ENCODE assay signal across 1 cellular context in the genomic region with DNA sequence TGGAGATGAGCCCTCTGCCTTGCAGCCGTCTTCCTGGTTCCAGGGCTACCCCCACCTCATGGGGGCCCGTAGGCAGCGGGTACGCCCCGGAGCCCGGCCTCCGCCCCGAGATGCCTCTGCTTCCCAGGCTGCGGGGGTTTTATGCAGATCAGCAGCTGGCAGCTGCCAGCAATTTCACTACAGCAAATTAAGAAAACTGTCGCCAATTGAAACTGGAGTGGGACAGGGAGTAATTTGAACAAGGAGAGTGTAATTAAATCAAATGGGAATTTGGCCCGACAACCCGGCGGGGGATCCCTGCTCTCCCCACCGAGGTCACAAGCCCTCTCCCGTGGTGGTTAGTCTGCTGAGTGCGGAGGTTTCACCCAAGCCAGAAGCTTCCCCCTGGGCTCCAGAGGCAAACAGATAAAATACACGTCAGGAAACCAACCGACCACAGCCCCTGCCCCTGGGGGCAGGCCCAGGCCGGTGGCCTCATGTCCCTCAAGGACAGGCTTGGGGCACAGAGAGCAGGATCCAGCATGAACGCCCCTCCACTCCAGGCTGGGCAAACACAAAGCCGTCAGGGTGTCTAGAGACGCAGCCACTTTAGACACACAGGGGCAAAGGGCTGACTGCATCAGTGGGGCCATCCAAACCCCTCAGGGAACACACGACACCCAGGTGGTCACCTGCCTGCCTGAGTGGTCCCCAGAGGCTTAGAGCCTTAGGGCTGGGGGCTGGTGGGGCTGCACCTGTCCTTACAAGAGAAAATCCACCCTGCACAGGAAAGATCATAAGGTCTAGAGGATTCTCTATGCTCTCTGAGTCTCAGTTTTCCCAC.
TF ChIP-seq lines count a peak whose summit lies in the region.

No MANE protein-coding gene starts in this region.

TF ChIP-seq in HepG2, 621 proteins besides CTCF, POLR2A, EP300 and RAD21 (continued from another document and continues in another):
- TF ChIP-seq ZBTB33 (CRISPR knock-in tag; IDR thresholded peaks at IDR 0.05) (no peak), ZNF879 (CRISPR knock-in tag; IDR thresholded peaks at IDR 0.05) (no peak), HES4 (CRISPR knock-in tag; IDR thresholded peaks at IDR 0.05; ENCODE audit: borderline replicate concordance) (no peak), ZNF598 (CRISPR knock-in tag; IDR thresholded peaks at IDR 0.05; ENCODE audit: borderline replicate concordance) (no peak), ZNF296 (CRISPR knock-in tag; conservative IDR thresholded peaks at IDR 0.05) (0 out of 2 replicates have a peak, but pooled peaks have one; percentile 46), MTA1 (CRISPR knock-in tag; IDR thresholded peaks at IDR 0.05; ENCODE audit: borderline replicate concordance) (peak; percentile 87), ZNF770 (CRISPR knock-in tag; IDR thresholded peaks at IDR 0.05) (no peak), ZSCAN29 (CRISPR knock-in tag; conservative IDR thresholded peaks at IDR 0.05) (peak; percentile 75; the same call in 1 of the 2 replicates), ZFP90 (CRISPR knock-in tag; IDR thresholded peaks at IDR 0.05; ENCODE audit: borderline replicate concordance) (no peak), ZSCAN31 (CRISPR knock-in tag; IDR thresholded peaks at IDR 0.05; ENCODE audit: low read depth) (no peak), ZNF766 (CRISPR knock-in tag; IDR thresholded peaks at IDR 0.05; ENCODE audit: borderline replicate concordance) (no peak), NFE2L1 (CRISPR knock-in tag; IDR thresholded peaks at IDR 0.05; ENCODE audit: borderline replicate concordance) (no peak), SOX6 (IDR thresholded peaks at IDR 0.05) (no peak), SOX6 (CRISPR knock-in tag; IDR thresholded peaks at IDR 0.05) (peak; percentile 57; the same call in 1 of the 2 replicates), HHEX (CRISPR knock-in tag; IDR thresholded peaks at IDR 0.05) (no peak), ZNF530 (CRISPR knock-in tag; IDR thresholded peaks at IDR 0.05; ENCODE audit: low read depth) (no peak), KMT2B (CRISPR knock-in tag; IDR thresholded peaks at IDR 0.05) (no peak), TFE3 (CRISPR knock-in tag; IDR thresholded peaks at IDR 0.05) (no peak), TBL1XR1 (IDR thresholded peaks at IDR 0.05; ENCODE audit: borderline replicate concordance, low read length, partially characterized antibody) (no peak), RORA (CRISPR knock-in tag; IDR thresholded peaks at IDR 0.05) (no peak), YY1 (IDR thresholded peaks at IDR 0.05; ENCODE audit: insufficient read depth, insufficient replicate concordance, low read depth, low read length) (peak; percentile 44), ZNF747 (CRISPR knock-in tag; IDR thresholded peaks at IDR 0.05; ENCODE audit: borderline replicate concordance) (no peak), TARDBP (CRISPR knock-in tag; IDR thresholded peaks at IDR 0.05) (no peak), ZNF124 (CRISPR knock-in tag; IDR thresholded peaks at IDR 0.05) (no peak; the same call in 1 of the 2 replicates), REXO4 (CRISPR knock-in tag; IDR thresholded peaks at IDR 0.05; ENCODE audit: borderline replicate concordance) (no peak), ZNF235 (CRISPR knock-in tag; IDR thresholded peaks at IDR 0.05; ENCODE audit: borderline replicate concordance) (no peak; the same call in 1 of the 2 replicates), ETV6 (CRISPR knock-in tag; conservative IDR thresholded peaks at IDR 0.05) (no peak), ZSCAN25 (CRISPR knock-in tag; IDR thresholded peaks at IDR 0.05) (no peak), IKZF5 (CRISPR knock-in tag; IDR thresholded peaks at IDR 0.05) (0 out of 2 replicates have a peak, but pooled peaks have one; percentile 30), BHLHE40 (IDR thresholded peaks at IDR 0.05; ENCODE audit: low read length) (no peak), ATAD3A (CRISPR knock-in tag; IDR thresholded peaks at IDR 0.05) (no peak), ZNF12 (CRISPR knock-in tag; IDR thresholded peaks at IDR 0.05) (no peak), FOXJ3 (CRISPR knock-in tag; IDR thresholded peaks at IDR 0.05; ENCODE audit: borderline replicate concordance) (peak; percentile 54; the same call in 1 of the 2 replicates), CBX2 (IDR thresholded peaks at IDR 0.05; ENCODE audit: low read depth, low read length) (no peak), CBX2 (CRISPR knock-in tag; IDR thresholded peaks at IDR 0.05; ENCODE audit: low read depth) (no peak), ELF1 (CRISPR knock-in tag; IDR thresholded peaks at IDR 0.05) (0 out of 2 replicates have a peak, but pooled peaks have one; percentile 35), EZH2 (conservative IDR thresholded peaks at IDR 0.05; ENCODE audit: low read depth, low read length) (no peak), NPAS2 (CRISPR knock-in tag; IDR thresholded peaks at IDR 0.05; ENCODE audit: borderline replicate concordance) (no peak)
- TF ChIP-seq, protein P1, sequence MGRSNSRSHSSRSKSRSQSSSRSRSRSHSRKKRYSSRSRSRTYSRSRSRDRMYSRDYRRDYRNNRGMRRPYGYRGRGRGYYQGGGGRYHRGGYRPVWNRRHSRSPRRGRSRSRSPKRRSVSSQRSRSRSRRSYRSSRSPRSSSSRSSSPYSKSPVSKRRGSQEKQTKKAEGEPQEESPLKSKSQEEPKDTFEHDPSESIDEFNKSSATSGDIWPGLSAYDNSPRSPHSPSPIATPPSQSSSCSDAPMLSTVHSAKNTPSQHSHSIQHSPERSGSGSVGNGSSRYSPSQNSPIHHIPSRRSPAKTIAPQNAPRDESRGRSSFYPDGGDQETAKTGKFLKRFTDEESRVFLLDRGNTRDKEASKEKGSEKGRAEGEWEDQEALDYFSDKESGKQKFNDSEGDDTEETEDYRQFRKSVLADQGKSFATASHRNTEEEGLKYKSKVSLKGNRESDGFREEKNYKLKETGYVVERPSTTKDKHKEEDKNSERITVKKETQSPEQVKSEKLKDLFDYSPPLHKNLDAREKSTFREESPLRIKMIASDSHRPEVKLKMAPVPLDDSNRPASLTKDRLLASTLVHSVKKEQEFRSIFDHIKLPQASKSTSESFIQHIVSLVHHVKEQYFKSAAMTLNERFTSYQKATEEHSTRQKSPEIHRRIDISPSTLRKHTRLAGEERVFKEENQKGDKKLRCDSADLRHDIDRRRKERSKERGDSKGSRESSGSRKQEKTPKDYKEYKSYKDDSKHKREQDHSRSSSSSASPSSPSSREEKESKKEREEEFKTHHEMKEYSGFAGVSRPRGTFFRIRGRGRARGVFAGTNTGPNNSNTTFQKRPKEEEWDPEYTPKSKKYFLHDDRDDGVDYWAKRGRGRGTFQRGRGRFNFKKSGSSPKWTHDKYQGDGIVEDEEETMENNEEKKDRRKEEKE (IDR thresholded peaks at IDR 0.05): no peak
- TF ChIP-seq, protein P2, sequence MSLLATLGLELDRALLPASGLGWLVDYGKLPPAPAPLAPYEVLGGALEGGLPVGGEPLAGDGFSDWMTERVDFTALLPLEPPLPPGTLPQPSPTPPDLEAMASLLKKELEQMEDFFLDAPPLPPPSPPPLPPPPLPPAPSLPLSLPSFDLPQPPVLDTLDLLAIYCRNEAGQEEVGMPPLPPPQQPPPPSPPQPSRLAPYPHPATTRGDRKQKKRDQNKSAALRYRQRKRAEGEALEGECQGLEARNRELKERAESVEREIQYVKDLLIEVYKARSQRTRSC (CRISPR knock-in tag; IDR thresholded peaks at IDR 0.05; ENCODE audit: low read depth): no peak
- TF ChIP-seq, protein P3, sequence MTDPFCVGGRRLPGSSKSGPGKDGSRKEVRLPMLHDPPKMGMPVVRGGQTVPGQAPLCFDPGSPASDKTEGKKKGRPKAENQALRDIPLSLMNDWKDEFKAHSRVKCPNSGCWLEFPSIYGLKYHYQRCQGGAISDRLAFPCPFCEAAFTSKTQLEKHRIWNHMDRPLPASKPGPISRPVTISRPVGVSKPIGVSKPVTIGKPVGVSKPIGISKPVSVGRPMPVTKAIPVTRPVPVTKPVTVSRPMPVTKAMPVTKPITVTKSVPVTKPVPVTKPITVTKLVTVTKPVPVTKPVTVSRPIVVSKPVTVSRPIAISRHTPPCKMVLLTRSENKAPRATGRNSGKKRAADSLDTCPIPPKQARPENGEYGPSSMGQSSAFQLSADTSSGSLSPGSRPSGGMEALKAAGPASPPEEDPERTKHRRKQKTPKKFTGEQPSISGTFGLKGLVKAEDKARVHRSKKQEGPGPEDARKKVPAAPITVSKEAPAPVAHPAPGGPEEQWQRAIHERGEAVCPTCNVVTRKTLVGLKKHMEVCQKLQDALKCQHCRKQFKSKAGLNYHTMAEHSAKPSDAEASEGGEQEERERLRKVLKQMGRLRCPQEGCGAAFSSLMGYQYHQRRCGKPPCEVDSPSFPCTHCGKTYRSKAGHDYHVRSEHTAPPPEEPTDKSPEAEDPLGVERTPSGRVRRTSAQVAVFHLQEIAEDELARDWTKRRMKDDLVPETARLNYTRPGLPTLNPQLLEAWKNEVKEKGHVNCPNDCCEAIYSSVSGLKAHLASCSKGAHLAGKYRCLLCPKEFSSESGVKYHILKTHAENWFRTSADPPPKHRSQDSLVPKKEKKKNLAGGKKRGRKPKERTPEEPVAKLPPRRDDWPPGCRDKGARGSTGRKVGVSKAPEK (CRISPR knock-in tag; IDR thresholded peaks at IDR 0.05; ENCODE audit: borderline replicate concordance): no peak
- TF ChIP-seq, protein P4, sequence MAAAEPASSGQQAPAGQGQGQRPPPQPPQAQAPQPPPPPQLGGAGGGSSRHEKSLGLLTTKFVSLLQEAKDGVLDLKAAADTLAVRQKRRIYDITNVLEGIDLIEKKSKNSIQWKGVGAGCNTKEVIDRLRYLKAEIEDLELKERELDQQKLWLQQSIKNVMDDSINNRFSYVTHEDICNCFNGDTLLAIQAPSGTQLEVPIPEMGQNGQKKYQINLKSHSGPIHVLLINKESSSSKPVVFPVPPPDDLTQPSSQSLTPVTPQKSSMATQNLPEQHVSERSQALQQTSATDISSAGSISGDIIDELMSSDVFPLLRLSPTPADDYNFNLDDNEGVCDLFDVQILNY (CRISPR knock-in tag; conservative IDR thresholded peaks at IDR 0.05): no peak
- TF ChIP-seq, protein P5, sequence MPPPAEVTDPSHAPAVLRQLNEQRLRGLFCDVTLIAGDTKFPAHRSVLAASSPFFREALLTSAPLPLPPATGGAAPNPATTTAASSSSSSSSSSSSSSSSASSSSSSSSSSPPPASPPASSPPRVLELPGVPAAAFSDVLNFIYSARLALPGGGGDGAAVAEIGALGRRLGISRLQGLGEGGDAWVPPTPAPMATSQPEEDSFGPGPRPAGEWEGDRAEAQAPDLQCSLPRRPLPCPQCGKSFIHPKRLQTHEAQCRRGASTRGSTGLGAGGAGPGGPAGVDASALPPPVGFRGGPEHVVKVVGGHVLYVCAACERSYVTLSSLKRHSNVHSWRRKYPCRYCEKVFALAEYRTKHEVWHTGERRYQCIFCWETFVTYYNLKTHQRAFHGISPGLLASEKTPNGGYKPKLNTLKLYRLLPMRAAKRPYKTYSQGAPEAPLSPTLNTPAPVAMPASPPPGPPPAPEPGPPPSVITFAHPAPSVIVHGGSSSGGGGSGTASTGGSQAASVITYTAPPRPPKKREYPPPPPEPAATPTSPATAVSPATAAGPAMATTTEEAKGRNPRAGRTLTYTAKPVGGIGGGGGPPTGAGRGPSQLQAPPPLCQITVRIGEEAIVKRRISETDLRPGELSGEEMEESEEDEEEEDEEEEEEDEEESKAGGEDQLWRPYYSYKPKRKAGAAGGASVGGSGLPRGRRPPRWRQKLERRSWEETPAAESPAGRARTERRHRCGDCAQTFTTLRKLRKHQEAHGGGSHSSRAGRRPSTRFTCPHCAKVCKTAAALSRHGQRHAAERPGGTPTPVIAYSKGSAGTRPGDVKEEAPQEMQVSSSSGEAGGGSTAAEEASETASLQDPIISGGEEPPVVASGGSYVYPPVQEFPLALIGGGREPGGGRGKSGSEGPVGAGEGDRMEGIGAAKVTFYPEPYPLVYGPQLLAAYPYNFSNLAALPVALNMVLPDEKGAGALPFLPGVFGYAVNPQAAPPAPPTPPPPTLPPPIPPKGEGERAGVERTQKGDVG (CRISPR knock-in tag; IDR thresholded peaks at IDR 0.05; ENCODE audit: borderline replicate concordance): 0 out of 2 replicates have a peak, but pooled peaks have one; percentile 18
